Comparison of ENCODE assay signal across 15 cellular contexts in genomic region chr17:37447641-37448040, GRCh38. TPM values are rescaled to one million over a fixed set of nuclear protein-coding genes. Genes with fewer than 3 reads are reported as not detected.
DNase-seq lines count a peak whose midpoint lies in the region; ATAC-seq and TF ChIP-seq lines count a peak whose summit lies in the region.
"Had no signal": no experiment of that assay in that cellular context is flagged by ENCODE, and none has a peak within 500 bp of the region (broad histone marks: within the 10 kb centered on the region; RNA-seq: fewer than 3 reads in every experiment).

No MANE protein-coding gene starts in this region.

- H3K27me3 ChIP-seq in brain microvascular endothelial cell (replicated peaks) = no peaks in the 10 kb centered on the region
- H3K27me3 ChIP-seq in left lung = no peaks in the 10 kb centered on the region
- H3K27me3 ChIP-seq: gastrocnemius medialis, tibial nerve had no signal

- intact Hi-C loops in left lung (cut with DNase I) = no loop called here

- TF ChIP-seq CTCF in brain microvascular endothelial cell (IDR thresholded peaks at IDR 0.05; ENCODE audit: low read depth, low read length, missing control alignments) (no peak), left lung (IDR thresholded peaks at IDR 0.05) (no peak)

- DNase-seq in Daoy (ENCODE audit: low read depth) = peak; percentile 11
- peak; percentile 61 for DNase-seq in M059J (ENCODE audit: low read depth)
- DNase-seq in brain microvascular endothelial cell = peak; percentile 14
- DNase-seq in left lung = no peak
- DNase-seq in stimulated activated CD4-positive, alpha-beta T cell treated with anti-CD3 and anti-CD28 coated beads, Interleukin-4, amount 100 ng/mL, for 4 hours = no peak
- no peak for DNase-seq in dedifferentiated amniotic fluid mesenchymal stem cell (ENCODE audit: extremely low spot score)
- DNase-seq in SK-N-DZ (ENCODE audit: low spot score) = no peak
- DNase-seq: activated B cell treated with CpG ODN at 0.5 μM for 24 hours; activated T-cell treated with anti-CD3 and anti-CD28 coated beads, Interleukin-2, amount 50 U/mL, for 4 hours; gastrocnemius medialis; natural killer cell; NCI-H1105 treated with DMSO at 0.1 percent for 48 hours; NCI-H69 had no signal

- H3K4me3 ChIP-seq in brain microvascular endothelial cell (ENCODE audit: low read depth, low read length) (no peak overlapping the region), left lung (no peak overlapping the region)
- H3K4me3 ChIP-seq: gastrocnemius medialis, tibial nerve had no signal

- no peak overlapping the region for H3K27ac ChIP-seq in brain microvascular endothelial cell
- H3K27ac ChIP-seq in left lung = no peak overlapping the region
- H3K27ac ChIP-seq: gastrocnemius medialis had no signal

- H3K9me3 ChIP-seq in left lung = no peaks in the 10 kb centered on the region
- H3K9me3 ChIP-seq: gastrocnemius medialis, tibial nerve had no signal

- ATAC-seq in left lung (peak; percentile 34), HG03159 (IDR thresholded peaks at IDR 0.05; ENCODE audit: unreplicated experiment) (no peak)
- ATAC-seq: natural killer cell had no signal

- no peaks in the 10 kb centered on the region for H3K4me1 ChIP-seq in left lung

- peaks cover 15% of the 10 kb centered on the region for H3K36me3 ChIP-seq in brain microvascular endothelial cell (replicated peaks)
- H3K36me3 ChIP-seq in left lung = peaks cover 0 to 92% of the 10 kb centered on the region in 2 donors

- in situ Hi-C loops in brain microvascular endothelial cell (cut with HindIII; ENCODE audit: low pct_ligation_motif_present, low sequenced_read_pairs) = no loop called here

RNA-seq across cellular contexts. Expression of gene TADA2A, which starts 41.0 kb away (rescaled TPM):
- 9.6 and 14.0 TPM in 2 replicates for total RNA-seq in Daoy (2014; rRNA removed; shearing (Covaris generic))
- 14.6 and 17.5 TPM in 2 replicates for total RNA-seq in M059J (2014; rRNA removed; shearing (Covaris generic))
- total RNA-seq in left lung = 10 to 100 TPM; 16.3 to 17.9 TPM
- polyA plus RNA-seq in SK-N-DZ (2014; cell fraction: cytosol; rRNA removed) = 19.3 and 20.9 TPM in 2 replicates
- 30.2 and 36.9 TPM in 2 replicates for polyA plus RNA-seq in SK-N-DZ (2014; cell fraction: nucleus; rRNA removed)

RNA-seq across cellular contexts. Expression of gene ACACA, which starts 41.0 kb away (rescaled TPM):
- 11.3 and 27.6 TPM in 2 replicates for total RNA-seq in Daoy (2014; rRNA removed; shearing (Covaris generic))
- total RNA-seq in M059J (2014; rRNA removed; shearing (Covaris generic)) = 16.2 and 33.7 TPM in 2 replicates
- total RNA-seq in left lung = 100 to 1,000 TPM; 122 to 128 TPM
- polyA plus RNA-seq in SK-N-DZ (2014; cell fraction: cytosol; rRNA removed) = 40.0 and 40.5 TPM in 2 replicates
- polyA plus RNA-seq in SK-N-DZ (2014; cell fraction: nucleus; rRNA removed) = 28.1 and 42.1 TPM in 2 replicates

RNA-seq across cellular contexts. Expression of gene DUSP14, which starts 42.0 kb away (rescaled TPM):
- 29.8 and 30.9 TPM in 2 replicates for total RNA-seq in Daoy (2014; rRNA removed; shearing (Covaris generic))
- total RNA-seq in M059J (2014; rRNA removed; shearing (Covaris generic)) = 71.2 and 94.7 TPM in 2 replicates
- 10 to 100 TPM; 11.6 to 14.9 TPM for total RNA-seq in left lung
- 28.4 and 29.4 TPM in 2 replicates for polyA plus RNA-seq in SK-N-DZ (2014; cell fraction: cytosol; rRNA removed)
- 9.5 and 13.2 TPM in 2 replicates for polyA plus RNA-seq in SK-N-DZ (2014; cell fraction: nucleus; rRNA removed)

Comparison
In these comparisons a context has a peak if more than half of its experiments do, and no peak if none do; other contexts are left out.
1. DNase-seq: peak in Daoy (single experiment), M059J (single experiment) and brain microvascular endothelial cell (single experiment); none in left lung (0 of 2), stimulated activated CD4-positive, alpha-beta T cell treated with anti-CD3 and anti-CD28 coated beads, Interleukin-4, amount 100 ng/mL, for 4 hours (0 of 2), dedifferentiated amniotic fluid mesenchymal stem cell (single experiment) and SK-N-DZ (single experiment).